18 cellular contexts compared by ENCODE assay signal in the genomic region with DNA sequence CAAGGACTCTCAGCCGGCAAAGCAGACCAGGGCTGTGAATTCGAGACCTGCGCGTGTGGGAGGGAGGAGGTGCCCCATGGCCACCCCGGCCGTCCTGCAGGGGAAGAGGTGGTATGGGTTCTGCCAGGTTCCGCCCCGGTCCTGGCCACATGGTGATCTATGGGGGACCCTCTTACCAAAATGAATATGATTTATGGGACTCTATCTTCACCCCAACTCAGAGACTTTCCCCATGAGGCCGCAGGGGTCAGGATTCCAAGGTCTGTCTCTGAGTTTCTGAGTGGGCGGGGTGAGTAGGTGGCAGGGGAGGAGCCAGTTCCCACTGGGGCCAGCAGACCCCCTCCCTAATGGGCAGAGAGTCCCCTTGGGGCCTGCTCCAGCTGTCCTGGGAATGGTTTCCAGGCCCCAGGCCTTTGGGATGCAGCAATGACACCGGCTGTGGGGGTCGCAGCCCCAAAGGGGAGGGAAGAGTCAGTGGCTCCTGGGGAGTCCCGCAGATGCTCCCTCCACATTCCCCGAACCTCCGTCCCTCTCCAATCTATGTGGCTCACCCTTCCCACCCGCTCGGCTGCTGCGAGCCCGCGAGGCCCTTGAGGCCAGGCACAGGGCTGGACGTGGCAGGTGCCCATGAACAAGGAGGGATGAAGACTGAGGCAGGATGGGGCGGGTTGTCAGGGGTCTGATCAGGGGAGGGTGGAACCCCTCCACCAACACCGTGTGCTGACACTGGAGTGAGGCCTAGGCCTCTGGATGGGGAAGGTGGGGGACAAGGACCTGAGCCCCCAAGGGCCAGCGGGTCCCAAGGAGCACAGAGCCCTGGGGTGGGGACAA. TPM values are rescaled to one million over a fixed set of nuclear protein-coding genes. Genes with fewer than 3 reads are reported as not detected.
A peak's percentile ranks its signal among the peaks of the same experiment; 100 is the strongest.
DNase-seq lines count a peak whose midpoint lies in the region; ATAC-seq and TF ChIP-seq lines count a peak whose summit lies in the region.
"Had no signal": no experiment of that assay in that cellular context is flagged by ENCODE, and none has a peak within 500 bp of the region (broad histone marks: within the 10 kb centered on the region; RNA-seq: fewer than 3 reads in every experiment).

No MANE protein-coding gene starts in this region.

- TF ChIP-seq CTCF in HEK293 (tag by site-specific recombination; IDR thresholded peaks at IDR 0.05) (no peak), spleen (IDR thresholded peaks at IDR 0.05 in 8 of 11, conservative IDR thresholded peaks at IDR 0.05 in 3 of 11) (no peak)

- TF ChIP-seq POLR2A in spleen (IDR thresholded peaks at IDR 0.05): no peak

- 87 to 94% (median 92%) methylated on average over 20 to 24 of the region's 24 CpGs for WGBS in spleen, 5 donors

- POLR2A ChIA-PET in HEK293 (lab: Yijun Ruan, JAX): no interaction called here

- H3K27ac ChIP-seq in HEK293 (ENCODE audit: extremely low read depth, low read depth, low read length) (no peak overlapping the region), muscle layer of colon (ENCODE audit: low read depth, low read length) (peak overlapping the region; percentile 78), spleen (peak overlapping the region in 7 of 8 donors; percentile 29 to 95 (median 88))

- H3K4me3 ChIP-seq in HEK293 (ENCODE audit: low read depth, low read length) (no peak overlapping the region), muscle layer of colon (ENCODE audit: low read depth in 1 of 2, low read length in 2 of 2) (no peak overlapping the region), spleen (no peak overlapping the region), H7 (ENCODE audit: insufficient read depth, low read depth, low read length) (no peak overlapping the region)
- H3K4me3 ChIP-seq: GM23338 had no signal

- no peaks in the 10 kb centered on the region for H3K9me3 ChIP-seq in HEK293 (ENCODE audit: control insufficient read depth, insufficient read depth, low read depth, low read length)
- H3K9me3 ChIP-seq in muscle layer of colon (ENCODE audit: low read length): no peaks in the 10 kb centered on the region
- no peaks in the 10 kb centered on the region for H3K9me3 ChIP-seq in spleen
- H3K9me3 ChIP-seq: SK-N-SH had no signal

- H3K4me1 ChIP-seq in HEK293 (ENCODE audit: control insufficient read depth, insufficient read depth, low read length) (no peaks in the 10 kb centered on the region), muscle layer of colon (ENCODE audit: insufficient read depth, low read length) (peaks cover 58% of the 10 kb centered on the region), spleen (peaks cover 32 to 95% (median 70%) of the 10 kb centered on the region in 6 donors)

- peak overlapping the region; percentile 77 for H3K27ac Mint-ChIP-seq in dendritic cell treated with granulocyte-macrophage colony-stimulating factor and Interleukin-4, amounts not matched to agents 40 ng/mL and 50 ng/mL, for 4 days
- H3K27ac Mint-ChIP-seq: activated T-cell treated with anti-CD3 and anti-CD28 coated beads, Interleukin-2, amount 50 U/mL, for 24 hours; GM23338 had no signal

- H3K27me3 ChIP-seq in muscle layer of colon (ENCODE audit: control insufficient read depth in 1 of 2, insufficient read depth in 2 of 2, low read length in 2 of 2) (no peaks in the 10 kb centered on the region), spleen (replicated peaks in 1 of 7) (peaks cover 0 to 7% (median 0%) of the 10 kb centered on the region in 7 donors), H7 (ENCODE audit: control insufficient read depth, insufficient read depth, low read length) (no peaks in the 10 kb centered on the region)

- no peaks in the 10 kb centered on the region for H3K36me3 Mint-ChIP-seq in dendritic cell treated with granulocyte-macrophage colony-stimulating factor and Interleukin-4, amounts not matched to agents 40 ng/mL and 50 ng/mL, for 4 days (ENCODE audit: low read depth)

- peaks cover 6% of the 10 kb centered on the region for H3K27me3 Mint-ChIP-seq in dendritic cell treated with granulocyte-macrophage colony-stimulating factor and Interleukin-4, amounts not matched to agents 40 ng/mL and 50 ng/mL, for 4 days
- H3K27me3 Mint-ChIP-seq: activated CD4-positive, alpha-beta T cell treated with anti-CD3 and anti-CD28 coated beads, Interleukin-2, amount 10 ng/mL, durations not matched to agents 7 days and 5 days; activated T-cell treated with anti-CD3 and anti-CD28 coated beads, Interleukin-2, amount 50 U/mL, for 24 hours had no signal

- peaks cover 79% of the 10 kb centered on the region for H3K4me1 Mint-ChIP-seq in dendritic cell treated with granulocyte-macrophage colony-stimulating factor and Interleukin-4, amounts not matched to agents 40 ng/mL and 50 ng/mL, for 4 days (ENCODE audit: low read depth)
- H3K4me1 Mint-ChIP-seq: activated CD4-positive, alpha-beta T cell treated with anti-CD3 and anti-CD28 coated beads, Interleukin-2, amount 10 ng/mL, durations not matched to agents 7 days and 5 days had no signal

- intact Hi-C loops in dendritic cell treated with granulocyte-macrophage colony-stimulating factor and Interleukin-4, amounts not matched to agents 40 ng/mL and 50 ng/mL, for 4 days (cut with micrococcal nuclease): no loop called here
- intact Hi-C loops in spleen (cut with DNase I; ENCODE audit: low total_unique reads): loop anchor here (10.0 kb wide), 1 partner anchor 49 kb away; no protein-coding TSS in a partner anchor

- no peaks in the 10 kb centered on the region for H3K9me3 Mint-ChIP-seq in dendritic cell treated with granulocyte-macrophage colony-stimulating factor and Interleukin-4, amounts not matched to agents 40 ng/mL and 50 ng/mL, for 4 days

- no peaks in the 10 kb centered on the region for H3K36me3 ChIP-seq in HEK293 (ENCODE audit: control insufficient read depth in 2 of 2, insufficient read depth in 1 of 2, low read length in 2 of 2)
- H3K36me3 ChIP-seq in muscle layer of colon (ENCODE audit: insufficient read depth, low read length): no peaks in the 10 kb centered on the region
- H3K36me3 ChIP-seq in spleen: no peaks in the 10 kb centered on the region
- no peaks in the 10 kb centered on the region for H3K36me3 ChIP-seq in H7 (replicated peaks; ENCODE audit: control insufficient read depth, insufficient read depth, low read length)

- no peak overlapping the region for H3K4me3 Mint-ChIP-seq in dendritic cell treated with granulocyte-macrophage colony-stimulating factor and Interleukin-4, amounts not matched to agents 40 ng/mL and 50 ng/mL, for 4 days
- H3K4me3 Mint-ChIP-seq: activated CD4-positive, alpha-beta T cell treated with anti-CD3 and anti-CD28 coated beads, Interleukin-2, amount 10 ng/mL, durations not matched to agents 7 days and 5 days; activated T-cell treated with anti-CD3 and anti-CD28 coated beads, Interleukin-2, amount 50 U/mL, for 24 hours; GM23338 had no signal

- CTCF ChIA-PET in HEK293 (lab: Yijun Ruan, JAX): interaction anchor here (1.3 kb wide), 1 partner anchor 10 kb away, joined by 3 read pairs; no protein-coding TSS in a partner anchor

- ATAC-seq in left lobe of liver: no peak
- ATAC-seq: GM23338 had no signal

- no peak overlapping the region for H3K9ac ChIP-seq in muscle layer of colon (ENCODE audit: low read length)
- H3K9ac ChIP-seq: SK-N-SH had no signal

- DNase-seq in spleen: no peak
- DNase-seq in nucleus accumbens (lab: John Stamatoyannopoulos, UW): no peak
- DNase-seq in H7: no peak
- DNase-seq in mesenteric fat pad (ENCODE audit: low spot score): no peak
- DNase-seq in left lobe of liver (ENCODE audit: low spot score): no peak
- DNase-seq: activated CD4-positive, alpha-beta T cell treated with anti-CD3 and anti-CD28 coated beads, Interleukin-2, amount 10 ng/mL, durations not matched to agents 7 days and 5 days; activated T-cell treated with anti-CD3 and anti-CD28 coated beads, Interleukin-2, amount 50 U/mL, for 24 hours; Caco-2; central memory CD4-positive, alpha-beta T cell; Kasumi-1; NCI-H1436 treated with DMSO at 0.1 percent for 48 hours; NCI-H510A; stimulated activated CD4-positive, alpha-beta T cell treated with anti-CD3 and anti-CD28 coated beads, Interleukin-4, amount 100 ng/mL, for 24 hours had no signal

TF ChIP-seq in HEK293, 187 proteins besides CTCF, POLR2A, EP300 and RAD21 (continues in another document):
- TF ChIP-seq, protein P1, sequence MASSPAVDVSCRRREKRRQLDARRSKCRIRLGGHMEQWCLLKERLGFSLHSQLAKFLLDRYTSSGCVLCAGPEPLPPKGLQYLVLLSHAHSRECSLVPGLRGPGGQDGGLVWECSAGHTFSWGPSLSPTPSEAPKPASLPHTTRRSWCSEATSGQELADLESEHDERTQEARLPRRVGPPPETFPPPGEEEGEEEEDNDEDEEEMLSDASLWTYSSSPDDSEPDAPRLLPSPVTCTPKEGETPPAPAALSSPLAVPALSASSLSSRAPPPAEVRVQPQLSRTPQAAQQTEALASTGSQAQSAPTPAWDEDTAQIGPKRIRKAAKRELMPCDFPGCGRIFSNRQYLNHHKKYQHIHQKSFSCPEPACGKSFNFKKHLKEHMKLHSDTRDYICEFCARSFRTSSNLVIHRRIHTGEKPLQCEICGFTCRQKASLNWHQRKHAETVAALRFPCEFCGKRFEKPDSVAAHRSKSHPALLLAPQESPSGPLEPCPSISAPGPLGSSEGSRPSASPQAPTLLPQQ (tag by site-specific recombination; IDR thresholded peaks at IDR 0.05): no peak
- TF ChIP-seq ZSCAN23 (tag by site-specific recombination; IDR thresholded peaks at IDR 0.05): no peak
- no peak for TF ChIP-seq SP3 (tag by site-specific recombination; IDR thresholded peaks at IDR 0.05)
- no peak for TF ChIP-seq ZNF558 (tag by site-specific recombination; IDR thresholded peaks at IDR 0.05)
- 0 out of 2 replicates have a peak, but pooled peaks have one; percentile 35 for TF ChIP-seq PBX3 (CRISPR knock-in tag; IDR thresholded peaks at IDR 0.05)
- no peak for TF ChIP-seq ZNF350 (tag by site-specific recombination; IDR thresholded peaks at IDR 0.05)
- TF ChIP-seq ZNF530 (tag by site-specific recombination; IDR thresholded peaks at IDR 0.05; ENCODE audit: low read depth): no peak
- TF ChIP-seq KLF7 (tag by site-specific recombination; IDR thresholded peaks at IDR 0.05; ENCODE audit: borderline replicate concordance): no peak

RNA-seq across cellular contexts. Expression of gene NOTCH1, which starts 20.1 kb away (rescaled TPM):
- total RNA-seq in spleen (100 to 1,000 TPM in 4 of 7 donors, 10 to 100 TPM in 3; 88.6 to 140 (median 117) TPM), mesenteric fat pad (89.5 TPM), left lobe of liver (31.9 TPM)
- 10 to 100 TPM in 1 of 3 donors, 1 to 10 TPM in 2; 4.9 to 27.2 (median 8.3) TPM for polyA plus RNA-seq in spleen
- total RNA-seq in H7 (2014; rRNA removed; shearing (Covaris generic)): 32.2 and 33.3 TPM in 2 replicates
